ENCODE assay signal across 8 cellular contexts in genomic region chr1:155195201-155196102, GRCh38. TPM values are rescaled to one million over a fixed set of nuclear protein-coding genes. Genes with fewer than 3 reads are reported as not detected.
DNase-seq lines count a peak whose midpoint lies in the region; ATAC-seq and TF ChIP-seq lines count a peak whose summit lies in the region.

No MANE protein-coding gene starts in this region.

- H3K9me3 ChIP-seq in right lobe of liver (no peaks in the 10 kb centered on the region), aorta (ENCODE audit: control insufficient read depth, low read length) (no peaks in the 10 kb centered on the region)

- DNase-seq in stimulated activated naive CD8-positive, alpha-beta T cell treated with anti-CD3 and anti-CD28 coated beads, Interleukin-15, Interleukin-2, amounts not matched to agents 100 U/mL and 50 U/mL, for 24 hours: no peak
- DNase-seq in astrocyte of the cerebellum (ENCODE audit: low read depth): no peak
- no peak for DNase-seq in right lobe of liver
- DNase-seq in aorta: peak; percentile 24 to 34
- DNase-seq in dedifferentiated amniotic fluid mesenchymal stem cell (ENCODE audit: extremely low spot score): no peak
- no peak for DNase-seq in cortex of kidney (lab: John Stamatoyannopoulos, UW)
- DNase-seq in NK-92 (lab: John Stamatoyannopoulos, UW; ENCODE audit: unreplicated experiment): no peak

- no peak overlapping the region for H3K27ac ChIP-seq in right lobe of liver
- no peak overlapping the region for H3K27ac ChIP-seq in aorta (ENCODE audit: low read depth in 1 of 2, low read length in 2 of 2)

- H3K36me3 ChIP-seq in right lobe of liver (no peaks in the 10 kb centered on the region), aorta (ENCODE audit: control insufficient read depth in 1 of 2, insufficient read depth in 2 of 2, low read length in 1 of 2) (peaks cover 0 to 4% of the 10 kb centered on the region in 2 donors)

- H3K27me3 ChIP-seq in right lobe of liver (no peaks in the 10 kb centered on the region), aorta (ENCODE audit: control insufficient read depth in 1 of 2, insufficient read depth in 2 of 2, low read length in 1 of 2) (no peaks in the 10 kb centered on the region)

- in situ Hi-C loops in astrocyte of the cerebellum (cut with HindIII; ENCODE audit: low sequenced_read_pairs): no loop called here

- no peaks in the 10 kb centered on the region for H3K9me3 Mint-ChIP-seq in stimulated activated naive CD8-positive, alpha-beta T cell treated with anti-CD3 and anti-CD28 coated beads, Interleukin-15, Interleukin-2, amounts not matched to agents 100 ng/mL and 50 ng/mL, for 24 hours

- peaks cover 39% of the 10 kb centered on the region for H3K4me1 Mint-ChIP-seq in stimulated activated naive CD8-positive, alpha-beta T cell treated with anti-CD3 and anti-CD28 coated beads, Interleukin-15, Interleukin-2, amounts not matched to agents 100 ng/mL and 50 ng/mL, for 24 hours (ENCODE audit: low read depth)

- 43% methylated on average over 15 of the region's 27 CpGs for WGBS in right lobe of liver (ENCODE audit: insufficient coverage, low coverage, low lambda C conversion rate, missing lambda C conversion rate)
- WGBS in aorta, 2 donors: 20 to 35% methylated on average over 15 to 27 of the region's 27 CpGs

- H3K27me3 Mint-ChIP-seq in stimulated activated naive CD8-positive, alpha-beta T cell treated with anti-CD3 and anti-CD28 coated beads, Interleukin-15, Interleukin-2, amounts not matched to agents 100 ng/mL and 50 ng/mL, for 24 hours: no peaks in the 10 kb centered on the region

- intact Hi-C loops in right lobe of liver (cut with DNase I): no loop called here
- intact Hi-C loops in aorta (cut with DNase I): no loop called here

- peaks cover 10% of the 10 kb centered on the region for H3K36me3 Mint-ChIP-seq in stimulated activated naive CD8-positive, alpha-beta T cell treated with anti-CD3 and anti-CD28 coated beads, Interleukin-15, Interleukin-2, amounts not matched to agents 100 ng/mL and 50 ng/mL, for 24 hours (ENCODE audit: low read depth)

- H3K4me3 ChIP-seq in astrocyte of the cerebellum (ENCODE audit: low read depth, low read length): peak overlapping the region; percentile 51
- H3K4me3 ChIP-seq in right lobe of liver: peak overlapping the region; percentile 25 to 42 (median 25)
- H3K4me3 ChIP-seq in aorta (ENCODE audit: low read length in 2 of 2): peak overlapping the region; percentile 6 to 49

- peak overlapping the region; percentile 79 for H3K27ac Mint-ChIP-seq in stimulated activated naive CD8-positive, alpha-beta T cell treated with anti-CD3 and anti-CD28 coated beads, Interleukin-15, Interleukin-2, amounts not matched to agents 100 ng/mL and 50 ng/mL, for 24 hours

- TF ChIP-seq CTCF in astrocyte of the cerebellum (IDR thresholded peaks at IDR 0.05; ENCODE audit: low read depth, low read length, missing control alignments): no peak
- no peak for TF ChIP-seq CTCF in right lobe of liver (IDR thresholded peaks at IDR 0.05)

- no peak for TF ChIP-seq POLR2A in right lobe of liver (IDR thresholded peaks at IDR 0.05)

- H3K4me3 Mint-ChIP-seq in stimulated activated naive CD8-positive, alpha-beta T cell treated with anti-CD3 and anti-CD28 coated beads, Interleukin-15, Interleukin-2, amounts not matched to agents 100 ng/mL and 50 ng/mL, for 24 hours: peak overlapping the region; percentile 88

- peaks cover 0 to 22% (median 2%) of the 10 kb centered on the region in 4 donors for H3K4me1 ChIP-seq in right lobe of liver
- H3K4me1 ChIP-seq in aorta (ENCODE audit: control insufficient read depth in 1 of 2, insufficient read depth in 2 of 2, low read length in 2 of 2): no peaks in the 10 kb centered on the region

- no peak for ATAC-seq in stimulated activated naive CD8-positive, alpha-beta T cell treated with anti-CD3 and anti-CD28 coated beads, Interleukin-15, Interleukin-2, amounts not matched to agents 100 U/mL and 50 U/mL, for 24 hours
- ATAC-seq in right lobe of liver (no peak), aorta (ENCODE audit: low FRiP score) (no peak)

RNA-seq across cellular contexts. Expression of gene THBS3, which starts 12.2 kb away (rescaled TPM):
- 10 to 100 TPM in 3 of 6 experiments, 1 to 10 TPM in 3; 4.0 to 14.4 (median 10.5) TPM for total RNA-seq in right lobe of liver
- total RNA-seq in aorta: 10 to 100 TPM; 58.9 to 97.9 TPM
- 100 to 1,000 TPM in 1 of 2 donors, 10 to 100 TPM in 1; 21.7 to 195 TPM for polyA plus RNA-seq in aorta

RNA-seq across cellular contexts. Expression of gene MTX1, which starts 13.0 kb away (rescaled TPM):
- total RNA-seq in right lobe of liver (10 to 100 TPM; 20.0 to 50.7 (median 23.9) TPM), aorta (10 to 100 TPM; 20.3 to 21.3 TPM)
- polyA plus RNA-seq in aorta: 10 to 100 TPM; 26.2 to 52.9 TPM

RNA-seq across cellular contexts. Expression of gene TRIM46, which starts 21.8 kb away (rescaled TPM):
- total RNA-seq in right lobe of liver (under 1 TPM in 2 of 6 experiments, not detected in 4; 0.09 to 0.15 TPM), aorta (1 to 10 TPM; 1.6 to 3.4 TPM)
- polyA plus RNA-seq in aorta: 1 to 10 TPM in 1 of 2 donors, under 1 TPM in 1; 0.50 to 2.1 TPM

RNA-seq across cellular contexts. Expression of gene KRTCAP2, which starts 22.3 kb away (rescaled TPM):
- total RNA-seq in right lobe of liver: 100 to 1,000 TPM in 3 of 6 experiments, 10 to 100 TPM in 3; 85.5 to 145 (median 99.9) TPM
- 100 to 1,000 TPM; 136 to 143 TPM for total RNA-seq in aorta
- polyA plus RNA-seq in aorta: 100 to 1,000 TPM; 179 to 255 TPM

RNA-seq across cellular contexts. Expression of gene DPM3, which starts 55.1 kb away (rescaled TPM):
- 100 to 1,000 TPM in 1 of 6 experiments, 10 to 100 TPM in 5; 50.4 to 106 (median 60.4) TPM for total RNA-seq in right lobe of liver
- total RNA-seq in aorta: 10 to 100 TPM; 42.4 to 52.4 TPM
- polyA plus RNA-seq in aorta: 100 to 1,000 TPM; 162 to 200 TPM

Comparison
In these comparisons a context has a peak if more than half of its experiments do, and no peak if none do; other contexts are left out.
1. DNase-seq: peak in aorta (2 of 2); none in stimulated activated naive CD8-positive, alpha-beta T cell treated with anti-CD3 and anti-CD28 coated beads, Interleukin-15, Interleukin-2, amounts not matched to agents 100 U/mL and 50 U/mL, for 24 hours (single experiment), astrocyte of the cerebellum (single experiment), right lobe of liver (0 of 3), dedifferentiated amniotic fluid mesenchymal stem cell (single experiment), cortex of kidney (single experiment) and NK-92 (single experiment).
2. Peak in every context shown above with its lines, with median percentiles within 50 percentile points of each other: H3K4me3 ChIP-seq.